In genomic region chr4:139675156-139675555, GRCh38 we compare ENCODE assay signal across 13 cellular contexts. TPM values are rescaled to one million over a fixed set of nuclear protein-coding genes. Genes with fewer than 3 reads are reported as not detected.
DNase-seq lines count a peak whose midpoint lies in the region; ATAC-seq and TF ChIP-seq lines count a peak whose summit lies in the region.
"Had no signal": no experiment of that assay in that cellular context is flagged by ENCODE, and none has a peak within 500 bp of the region (broad histone marks: within the 10 kb centered on the region; RNA-seq: fewer than 3 reads in every experiment).

No MANE protein-coding gene starts in this region.

- DNase-seq in Right ventricle myocardium superior (no peak), right atrium auricular region (ENCODE audit: low spot score) (no peak), NOMO-1 treated with DMSO at 0.1 percent for 48 hours (lab: John Stamatoyannopoulos, UW; ENCODE audit: unreplicated experiment) (peak; percentile 99), left ventricle myocardium superior (no peak), dedifferentiated amniotic fluid mesenchymal stem cell (ENCODE audit: extremely low spot score) (no peak), NCI-H1092 (lab: John Stamatoyannopoulos, UW) (no peak), NCI-H748 (lab: John Stamatoyannopoulos, UW; ENCODE audit: unreplicated experiment) (no peak)
- DNase-seq: activated CD8-positive, alpha-beta memory T cell treated with anti-CD3 and anti-CD28 coated beads, Interleukin-2, amount 10 ng/mL, durations not matched to agents 7 days and 5 days; DND-41; NCI-H345; stimulated activated CD4-positive, alpha-beta T cell treated with anti-CD3 and anti-CD28 coated beads, Interleukin-15, amount 100 ng/mL, for 24 hours; SW 1271 had no signal

- H3K4me3 ChIP-seq in right atrium auricular region: no peak overlapping the region

- H3K9me3 ChIP-seq in right atrium auricular region: no peaks in the 10 kb centered on the region

- TF ChIP-seq CTCF in right atrium auricular region (IDR thresholded peaks at IDR 0.05): no peak

- peaks cover 25% of the 10 kb centered on the region for H3K36me3 ChIP-seq in right atrium auricular region

- no peak overlapping the region for H3K27ac ChIP-seq in right atrium auricular region

- no peaks in the 10 kb centered on the region for H3K27me3 ChIP-seq in right atrium auricular region

- peak; percentile 70 for ATAC-seq in Right ventricle myocardium superior (ENCODE audit: poor library complexity)
- ATAC-seq in left ventricle myocardium superior: peak; percentile 48
- no peak for ATAC-seq in GM19324 (IDR thresholded peaks at IDR 0.05; ENCODE audit: low FRiP score, unreplicated experiment)
- ATAC-seq: activated CD8-positive, alpha-beta memory T cell treated with anti-CD3 and anti-CD28 coated beads, Interleukin-2, amount 10 ng/mL, durations not matched to agents 7 days and 5 days had no signal

- intact Hi-C loops in Right ventricle myocardium superior (cut with DNase I): no loop called here
- intact Hi-C loops in left ventricle myocardium superior (cut with micrococcal nuclease): no loop called here

- peaks cover 0 to 17% of the 10 kb centered on the region in 2 donors for H3K4me1 ChIP-seq in right atrium auricular region

RNA-seq across cellular contexts. Expression of gene MGST2, which starts 9.5 kb away (rescaled TPM):
- total RNA-seq in Right ventricle myocardium superior (106 TPM), right atrium auricular region (100 to 1,000 TPM in 1 of 2 donors, 10 to 100 TPM in 1; 77.4 to 129 TPM), left ventricle myocardium superior (112 TPM)
